ENCODE assay signal across 8 cellular contexts in genomic region chr20:43448748-43449535, GRCh38. TPM values are rescaled to one million over a fixed set of nuclear protein-coding genes. Genes with fewer than 3 reads are reported as not detected.
DNase-seq lines count a peak whose midpoint lies in the region; ATAC-seq and TF ChIP-seq lines count a peak whose summit lies in the region.

No MANE protein-coding gene starts in this region.

- TF ChIP-seq CTCF in Calu3 (IDR thresholded peaks at IDR 0.05; ENCODE audit: unreplicated experiment) (peak; percentile 92), fibroblast of villous mesenchyme (IDR thresholded peaks at IDR 0.05; ENCODE audit: insufficient read depth, low read depth, low read length) (peak; percentile 77), osteocyte (IDR thresholded peaks at IDR 0.05) (peak; percentile 71)

- ATAC-seq in HG03095 (IDR thresholded peaks at IDR 0.05; ENCODE audit: unreplicated experiment) (no peak), GM18873 (IDR thresholded peaks at IDR 0.05; ENCODE audit: low FRiP score, unreplicated experiment) (no peak)

- peaks cover 4% of the 10 kb centered on the region for H3K36me3 Mint-ChIP-seq in Calu3 (ENCODE audit: insufficient read depth, unreplicated experiment)
- H3K36me3 Mint-ChIP-seq in activated T-helper 2 cell treated with anti-CD3 and anti-CD28 coated beads, Interferon-gamma antibody, Interleukin-2, Interleukin-4, amounts not matched to agents 10 μg/mL and 5 μg/mL and 100 μg/mL, durations not matched to agents 14 hours and 24 hours and 36 hours (ENCODE audit: low read depth) = no peaks in the 10 kb centered on the region
- H3K36me3 Mint-ChIP-seq in osteocyte (ENCODE audit: unreplicated experiment) = no peaks in the 10 kb centered on the region

- no peak overlapping the region for H3K4me3 ChIP-seq in fibroblast of villous mesenchyme (ENCODE audit: low read depth, low read length)

- H3K27ac Mint-ChIP-seq in Calu3 (ENCODE audit: unreplicated experiment) (no peak overlapping the region), osteocyte (ENCODE audit: unreplicated experiment) (no peak overlapping the region)
- no peak overlapping the region for H3K27ac Mint-ChIP-seq in activated T-helper 2 cell treated with anti-CD3 and anti-CD28 coated beads, Interferon-gamma antibody, Interleukin-2, Interleukin-4, amounts not matched to agents 10 μg/mL and 5 μg/mL and 100 μg/mL, durations not matched to agents 14 hours and 24 hours and 36 hours

- H3K4me3 Mint-ChIP-seq in Calu3 (ENCODE audit: low read depth, unreplicated experiment) = no peak overlapping the region
- H3K4me3 Mint-ChIP-seq in activated T-helper 2 cell treated with anti-CD3 and anti-CD28 coated beads, Interferon-gamma antibody, Interleukin-2, Interleukin-4, amounts not matched to agents 10 μg/mL and 5 μg/mL and 100 μg/mL, durations not matched to agents 14 hours and 24 hours and 36 hours (ENCODE audit: low read depth) = no peak overlapping the region
- H3K4me3 Mint-ChIP-seq in osteocyte (ENCODE audit: unreplicated experiment) = no peak overlapping the region

- H3K4me1 Mint-ChIP-seq in Calu3 (ENCODE audit: low read depth, unreplicated experiment) (peaks cover 8% of the 10 kb centered on the region), osteocyte (ENCODE audit: unreplicated experiment) (no peaks in the 10 kb centered on the region)
- peaks cover 11% of the 10 kb centered on the region for H3K4me1 Mint-ChIP-seq in activated T-helper 2 cell treated with anti-CD3 and anti-CD28 coated beads, Interferon-gamma antibody, Interleukin-2, Interleukin-4, amounts not matched to agents 10 μg/mL and 5 μg/mL and 100 μg/mL, durations not matched to agents 14 hours and 24 hours and 36 hours (ENCODE audit: low read depth)

- BruUV-seq in Calu3 (replicated peaks; lab: Mats Ljungman, UMichigan) = no TSS peak

- H3K27me3 Mint-ChIP-seq in Calu3 (ENCODE audit: unreplicated experiment) = peaks cover 68% of the 10 kb centered on the region
- peaks cover 23% of the 10 kb centered on the region for H3K27me3 Mint-ChIP-seq in activated T-helper 2 cell treated with anti-CD3 and anti-CD28 coated beads, Interferon-gamma antibody, Interleukin-2, Interleukin-4, amounts not matched to agents 10 μg/mL and 5 μg/mL and 100 μg/mL, durations not matched to agents 14 hours and 24 hours and 36 hours (ENCODE audit: low read depth)
- H3K27me3 Mint-ChIP-seq in osteocyte (ENCODE audit: unreplicated experiment) = peaks cover 23% of the 10 kb centered on the region

- intact Hi-C loops in Calu3 (cut with micrococcal nuclease; ENCODE audit: unreplicated experiment) = loop anchor here (1.0 to 2.0 kb wide), 3 partner anchors 244 to 634 kb away; no protein-coding TSS in a partner anchor
- intact Hi-C loops in activated T-helper 2 cell treated with anti-CD3 and anti-CD28 coated beads, Interferon-gamma antibody, Interleukin-2, Interleukin-4, amounts not matched to agents 10 μg/mL and 5 μg/mL and 100 μg/mL, durations not matched to agents 14 hours and 24 hours and 36 hours (cut with micrococcal nuclease) = loop anchor here (1.0 to 5.0 kb wide), 2 partner anchors 243 to 643 kb away; no protein-coding TSS in a partner anchor

- no peaks in the 10 kb centered on the region for H3K9me3 Mint-ChIP-seq in Calu3 (ENCODE audit: low read depth, unreplicated experiment)
- H3K9me3 Mint-ChIP-seq in activated T-helper 2 cell treated with anti-CD3 and anti-CD28 coated beads, Interferon-gamma antibody, Interleukin-2, Interleukin-4, amounts not matched to agents 10 μg/mL and 5 μg/mL and 100 μg/mL, durations not matched to agents 14 hours and 24 hours and 36 hours = no peaks in the 10 kb centered on the region
- no peaks in the 10 kb centered on the region for H3K9me3 Mint-ChIP-seq in osteocyte (ENCODE audit: unreplicated experiment)

- CTCF ChIA-PET in Calu3 (lab: Charles Lee) = interaction anchor here (0.6 to 1.0 kb wide), 6 partner anchors 9 to 392 kb away, joined by 3 to 16 read pairs (median 6); partner anchors contain the start of gene SRSF6

- peak; percentile 62 for DNase-seq in Calu3
- DNase-seq in HK-2 (ENCODE audit: unreplicated experiment) = peak; percentile 57
- peak; percentile 74 for DNase-seq in OCI-M1 (lab: John Stamatoyannopoulos, UW)
- peak; percentile 24 for DNase-seq in activated T-helper 2 cell treated with anti-CD3 and anti-CD28 coated beads, Interferon-gamma antibody, Interleukin-2, Interleukin-4, amounts not matched to agents 10 μg/mL and 5 μg/mL and 100 μg/mL, durations not matched to agents 14 hours and 24 hours and 36 hours (ENCODE audit: low spot score)
- DNase-seq in fibroblast of villous mesenchyme (ENCODE audit: low read depth) = peak; percentile 42
- DNase-seq in osteocyte (ENCODE audit: extremely low spot score, unreplicated experiment) = no peak

RNA-seq across cellular contexts. Expression of gene SRSF6, which starts 8.8 kb away (rescaled TPM):
- 202 and 205 TPM in 2 replicates for total RNA-seq in Calu3 (2022)
- 179 and 187 TPM in 2 replicates for total RNA-seq in activated T-helper 2 cell treated with anti-CD3 and anti-CD28 coated beads, Interferon-gamma antibody, Interleukin-2, Interleukin-4, amounts not matched to agents 10 μg/mL and 5 μg/mL and 100 μg/mL, durations not matched to agents 14 hours and 24 hours and 36 hours
- 54.8 and 63.5 TPM in 2 replicates for total RNA-seq in fibroblast of villous mesenchyme
- total RNA-seq in osteocyte = 197 and 200 TPM in 2 replicates

RNA-seq across cellular contexts. Expression of gene L3MBTL1, which starts 58.6 kb away (rescaled TPM):
- 39.7 and 42.3 TPM in 2 replicates for total RNA-seq in Calu3 (2022)
- 10.5 and 13.8 TPM in 2 replicates for total RNA-seq in activated T-helper 2 cell treated with anti-CD3 and anti-CD28 coated beads, Interferon-gamma antibody, Interleukin-2, Interleukin-4, amounts not matched to agents 10 μg/mL and 5 μg/mL and 100 μg/mL, durations not matched to agents 14 hours and 24 hours and 36 hours
- 7.4 and 7.8 TPM in 2 replicates for total RNA-seq in fibroblast of villous mesenchyme
- total RNA-seq in osteocyte = 14.1 and 17.5 TPM in 2 replicates
